Comparison of ENCODE assay signal across 9 cellular contexts in genomic region chr20:46767127-46767761, GRCh38. TPM values are rescaled to one million over a fixed set of nuclear protein-coding genes. Genes with fewer than 3 reads are reported as not detected.
DNase-seq lines count a peak whose midpoint lies in the region; ATAC-seq and TF ChIP-seq lines count a peak whose summit lies in the region.
"Had no signal": no experiment of that assay in that cellular context is flagged by ENCODE, and none has a peak within 500 bp of the region (broad histone marks: within the 10 kb centered on the region; RNA-seq: fewer than 3 reads in every experiment).

No MANE protein-coding gene starts in this region.

- TF ChIP-seq CTCF in AG04450 (IDR thresholded peaks at IDR 0.05; ENCODE audit: low read depth, low read length): peak; percentile 66

- H3K27me3 Mint-ChIP-seq in activated T-helper 17 cell treated with anti-CD3 and anti-CD28 coated beads, Interleukin-2, amount 50 U/mL, for 72 hours: peaks cover 30% of the 10 kb centered on the region

- no peak overlapping the region for H3K27ac ChIP-seq in AG04450 (ENCODE audit: low read depth, low read length)
- H3K27ac ChIP-seq: epithelial cell of prostate had no signal

- peaks cover 5% of the 10 kb centered on the region for H3K4me1 Mint-ChIP-seq in activated T-helper 17 cell treated with anti-CD3 and anti-CD28 coated beads, Interleukin-2, amount 50 U/mL, for 72 hours

- H3K27ac Mint-ChIP-seq in activated T-helper 17 cell treated with anti-CD3 and anti-CD28 coated beads, Interleukin-2, amount 50 U/mL, for 72 hours: no peak overlapping the region

- ATAC-seq in activated T-helper 17 cell treated with anti-CD3 and anti-CD28 coated beads, Interleukin-2, amount 50 U/mL, for 72 hours (replicated peaks): peak; percentile 38
- ATAC-seq in left lobe of liver (peak; percentile 93), HG02798 (IDR thresholded peaks at IDR 0.05; ENCODE audit: poor library complexity, unreplicated experiment) (no peak)

- H3K4me3 Mint-ChIP-seq in activated T-helper 17 cell treated with anti-CD3 and anti-CD28 coated beads, Interleukin-2, amount 50 U/mL, for 72 hours: no peak overlapping the region

- peaks cover 2% of the 10 kb centered on the region for H3K27me3 ChIP-seq in AG04450 (ENCODE audit: control insufficient read depth, insufficient read depth, low read length)

- H3K9me3 ChIP-seq in AG04450 (ENCODE audit: control insufficient read depth, insufficient read depth, low read length): no peaks in the 10 kb centered on the region

- DNase-seq in AG04450 (ENCODE audit: low read depth, low spot score) (no peak), GM03348 (ENCODE audit: low spot score) (peak; percentile 66), NCI-H1694 (lab: John Stamatoyannopoulos, UW) (peak; percentile 51), left lobe of liver (ENCODE audit: low spot score) (peak; percentile 53)
- no peak for DNase-seq in effector CD4-positive, alpha-beta T cell
- no peak for DNase-seq in NK-92 treated with Interleukin-12 subunit alpha and Interleukin-12 subunit beta, amount 100 ng/mL, for 24 hours (lab: John Stamatoyannopoulos, UW)

- CTCF ChIA-PET in AG04450 (lab: Charles Lee): interaction anchor here (0.8 to 1.3 kb wide), 5 partner anchors 9 to 843 kb away, joined by 3 to 5 read pairs (median 3); no protein-coding TSS in a partner anchor

- no peaks in the 10 kb centered on the region for H3K9me3 Mint-ChIP-seq in activated T-helper 17 cell treated with anti-CD3 and anti-CD28 coated beads, Interleukin-2, amount 50 U/mL, for 72 hours

- H3K4me3 ChIP-seq in AG04450 (ENCODE audit: low read depth, low read length): no peak overlapping the region

- POLR2A ChIA-PET in AG04450 (lab: Yijun Ruan, JAX): no interaction called here

- no peaks in the 10 kb centered on the region for H3K36me3 Mint-ChIP-seq in activated T-helper 17 cell treated with anti-CD3 and anti-CD28 coated beads, Interleukin-2, amount 50 U/mL, for 72 hours (ENCODE audit: low read depth)

RNA-seq across cellular contexts. Expression of gene SLC2A10, which starts 57.8 kb away (rescaled TPM):
- polyA plus RNA-seq in AG04450 (2011; rRNA removed): 35.5 and 36.9 TPM in 2 replicates
- 41.7 and 47.2 TPM in 2 replicates for polyA minus RNA-seq in AG04450 (2011; rRNA and poly(A)+ RNA removed)
- total RNA-seq in activated T-helper 17 cell treated with anti-CD3 and anti-CD28 coated beads, Interleukin-2, amount 50 U/mL, for 72 hours: not detected
- total RNA-seq in left lobe of liver: 44.8 TPM

Comparison
In these comparisons a context has a peak if more than half of its experiments do, and no peak if none do; other contexts are left out.
1. DNase-seq: peak in GM03348 (single experiment), NCI-H1694 (single experiment) and left lobe of liver (single experiment); none in AG04450 (single experiment), effector CD4-positive, alpha-beta T cell (single experiment) and NK-92 treated with Interleukin-12 subunit alpha and Interleukin-12 subunit beta, amount 100 ng/mL, for 24 hours (single experiment).
2. RNA of gene SLC2A10, which starts 57.8 kb away (total RNA-seq): 44.8 TPM in left lobe of liver (single experiment); not detected in activated T-helper 17 cell treated with anti-CD3 and anti-CD28 coated beads, Interleukin-2, amount 50 U/mL, for 72 hours; every median in the first group is over 10 times any median in the second.